15 cellular contexts compared by ENCODE assay signal in genomic region chr3:157101470-157101869, GRCh38.
"Had no signal": no experiment of that assay in that cellular context is flagged by ENCODE, and none has a peak within 500 bp of the region (broad histone marks: within the 10 kb centered on the region; RNA-seq: fewer than 3 reads in every experiment).

No MANE protein-coding gene starts in this region.

- DNase-seq: activated CD4-positive, CD25-positive, alpha-beta regulatory T cell; activated gamma-delta T cell; activated T-cell treated with anti-CD3 and anti-CD28 coated beads, Interleukin-2, amount 50 U/mL, for 24 hours; brain microvascular endothelial cell; dorsolateral prefrontal cortex; heart right ventricle; islet precursor cell; mesenchymal stem cell; pancreas; stimulated activated CD4-positive, alpha-beta T cell treated with anti-CD3 and anti-CD28 coated beads, Interleukin-4, amount 100 ng/mL, for 1 hour; stimulated activated CD8-positive, alpha-beta memory T cell treated with anti-CD3 and anti-CD28 coated beads, Interleukin-4, amount 100 ng/mL, for 48 hours; stomach; T-helper 17 cell had no signal

- H3K27me3 Mint-ChIP-seq: activated naive CD8-positive, alpha-beta T cell; activated T-cell treated with anti-CD3 and anti-CD28 coated beads, Interleukin-2, amount 50 U/mL, for 24 hours; T-helper 17 cell had no signal

- H3K4me3 Mint-ChIP-seq: activated naive CD8-positive, alpha-beta T cell; activated T-cell treated with anti-CD3 and anti-CD28 coated beads, Interleukin-2, amount 50 U/mL, for 24 hours; T-helper 17 cell had no signal

- H3K36me3 ChIP-seq: brain microvascular endothelial cell, pancreas, stomach had no signal

- H3K27ac Mint-ChIP-seq: activated naive CD8-positive, alpha-beta T cell; activated T-cell treated with anti-CD3 and anti-CD28 coated beads, Interleukin-2, amount 50 U/mL, for 24 hours; T-helper 17 cell had no signal

- H3K27ac ChIP-seq: brain microvascular endothelial cell, dorsolateral prefrontal cortex, pancreas had no signal

- H3K4me3 ChIP-seq: dorsolateral prefrontal cortex, heart right ventricle, pancreas, stomach had no signal

- ATAC-seq: left lobe of liver, pancreas, T-helper 17 cell had no signal

- H3K9me3 Mint-ChIP-seq: activated T-cell treated with anti-CD3 and anti-CD28 coated beads, Interleukin-2, amount 50 U/mL, for 24 hours had no signal

- H3K9me3 ChIP-seq: pancreas, stomach had no signal

- H3K27me3 ChIP-seq: brain microvascular endothelial cell, dorsolateral prefrontal cortex, heart right ventricle, pancreas, stomach had no signal
